Comparison of ENCODE assay signal across 1 cellular context in genomic region chr13:51906581-51906980, GRCh38.
TF ChIP-seq lines count a peak whose summit lies in the region.

No MANE protein-coding gene starts in this region.

TF ChIP-seq in GM23338, 12 proteins besides CTCF, POLR2A, EP300 and RAD21 (continued from another document):
- TF ChIP-seq REST (IDR thresholded peaks at IDR 0.05; ENCODE audit: unreplicated experiment) (no peak), ZNF331 (CRISPR knock-in tag; IDR thresholded peaks at IDR 0.05; ENCODE audit: low read depth) (no peak), ZNF114 (CRISPR knock-in tag; IDR thresholded peaks at IDR 0.05) (no peak), POLR2AphosphoS5 (IDR thresholded peaks at IDR 0.05; ENCODE audit: low read depth) (no peak), STAT1 (IDR thresholded peaks at IDR 0.05; ENCODE audit: unreplicated experiment) (no peak), JUNB (IDR thresholded peaks at IDR 0.05; ENCODE audit: unreplicated experiment) (no peak), ZNF462 (CRISPR knock-in tag; IDR thresholded peaks at IDR 0.05) (no peak), CREB1 (CRISPR knock-in tag; IDR thresholded peaks at IDR 0.05; ENCODE audit: low read depth) (no peak), EZH2 (IDR thresholded peaks at IDR 0.05; ENCODE audit: low read depth, unreplicated experiment) (no peak)
TF ChIP-seq in GM23338: peak in this region for 0.
